ENCODE assay signal across 9 cellular contexts in genomic region chr1:13781907-13782633, GRCh38.
DNase-seq lines count a peak whose midpoint lies in the region; ATAC-seq and TF ChIP-seq lines count a peak whose summit lies in the region.
"Had no signal": no experiment of that assay in that cellular context is flagged by ENCODE, and none has a peak within 500 bp of the region (broad histone marks: within the 10 kb centered on the region; RNA-seq: fewer than 3 reads in every experiment).

No MANE protein-coding gene starts in this region.

- H3K4me3 ChIP-seq in AG10803 (ENCODE audit: low read length): peak overlapping the region; percentile 53

- peak overlapping the region; percentile 85 for H3K4me3 Mint-ChIP-seq in HFFc6
- peak overlapping the region; percentile 90 for H3K4me3 Mint-ChIP-seq in dendritic cell treated with granulocyte-macrophage colony-stimulating factor and Interleukin-4, amounts not matched to agents 40 ng/mL and 50 ng/mL, for 4 days
- peak overlapping the region in 1 of 3 experiments; percentile 44 for H3K4me3 Mint-ChIP-seq in nephron

- H3K27me3 Mint-ChIP-seq in HFFc6 (ENCODE audit: insufficient read depth): peaks cover 3% of the 10 kb centered on the region; the same call in 1 of the 2 replicates
- no peaks in the 10 kb centered on the region for H3K27me3 Mint-ChIP-seq in dendritic cell treated with granulocyte-macrophage colony-stimulating factor and Interleukin-4, amounts not matched to agents 40 ng/mL and 50 ng/mL, for 4 days
- H3K27me3 Mint-ChIP-seq in nephron (ENCODE audit: low read depth): no peaks in the 10 kb centered on the region

- H3K36me3 Mint-ChIP-seq in HFFc6 (ENCODE audit: low read depth): peaks cover 55% of the 10 kb centered on the region
- H3K36me3 Mint-ChIP-seq in dendritic cell treated with granulocyte-macrophage colony-stimulating factor and Interleukin-4, amounts not matched to agents 40 ng/mL and 50 ng/mL, for 4 days (ENCODE audit: low read depth): peaks cover 38% of the 10 kb centered on the region
- peaks cover 20% of the 10 kb centered on the region for H3K36me3 Mint-ChIP-seq in nephron (ENCODE audit: low read depth)

- TF ChIP-seq CTCF in AG10803 (conservative IDR thresholded peaks at IDR 0.05; ENCODE audit: low read length) (no peak), HFFc6 (IDR thresholded peaks at IDR 0.05) (no peak), nephron (IDR thresholded peaks at IDR 0.05; ENCODE audit: unreplicated experiment in 3 of 3) (no peak)

- peak; percentile 85 for DNase-seq in AG10803 (ENCODE audit: low read depth)
- DNase-seq in HFFc6: peak; percentile 67
- DNase-seq in stimulated activated naive CD4-positive, alpha-beta T cell treated with Interleukin-2 at 50 U/mL for 16 hours (lab: John Stamatoyannopoulos, UW): no peak
- DNase-seq: activated CD4-positive, alpha-beta T cell treated with anti-CD3 and anti-CD28 coated beads, Interleukin-2, amount 50 U/mL, for 1 hour had no signal

- intact Hi-C loops in dendritic cell treated with granulocyte-macrophage colony-stimulating factor and Interleukin-4, amounts not matched to agents 40 ng/mL and 50 ng/mL, for 4 days (cut with micrococcal nuclease): loop anchor here (2.0 to 5.0 kb wide), 2 partner anchors 35 to 81 kb away; partner anchors contain the start of gene PRDM2

- peaks cover 82% of the 10 kb centered on the region for H3K4me1 Mint-ChIP-seq in HFFc6 (ENCODE audit: low read depth)
- peaks cover 62% of the 10 kb centered on the region for H3K4me1 Mint-ChIP-seq in dendritic cell treated with granulocyte-macrophage colony-stimulating factor and Interleukin-4, amounts not matched to agents 40 ng/mL and 50 ng/mL, for 4 days (ENCODE audit: low read depth)
- peaks cover 41% of the 10 kb centered on the region for H3K4me1 Mint-ChIP-seq in nephron

- H3K9me3 Mint-ChIP-seq in HFFc6 (no peaks in the 10 kb centered on the region), nephron (no peaks in the 10 kb centered on the region)
- H3K9me3 Mint-ChIP-seq in dendritic cell treated with granulocyte-macrophage colony-stimulating factor and Interleukin-4, amounts not matched to agents 40 ng/mL and 50 ng/mL, for 4 days: no peaks in the 10 kb centered on the region

- peak overlapping the region; percentile 84 for H3K27ac Mint-ChIP-seq in HFFc6
- peak overlapping the region; percentile 93 for H3K27ac Mint-ChIP-seq in dendritic cell treated with granulocyte-macrophage colony-stimulating factor and Interleukin-4, amounts not matched to agents 40 ng/mL and 50 ng/mL, for 4 days
- H3K27ac Mint-ChIP-seq in nephron: peak overlapping the region in 2 of 3 experiments; percentile 62 to 93

- ATAC-seq in GM21825 (IDR thresholded peaks at IDR 0.05; ENCODE audit: unreplicated experiment) (no peak), HG02623 (IDR thresholded peaks at IDR 0.05; ENCODE audit: unreplicated experiment) (no peak), GM18873 (IDR thresholded peaks at IDR 0.05; ENCODE audit: low FRiP score, unreplicated experiment) (no peak)
